In the genomic region with DNA sequence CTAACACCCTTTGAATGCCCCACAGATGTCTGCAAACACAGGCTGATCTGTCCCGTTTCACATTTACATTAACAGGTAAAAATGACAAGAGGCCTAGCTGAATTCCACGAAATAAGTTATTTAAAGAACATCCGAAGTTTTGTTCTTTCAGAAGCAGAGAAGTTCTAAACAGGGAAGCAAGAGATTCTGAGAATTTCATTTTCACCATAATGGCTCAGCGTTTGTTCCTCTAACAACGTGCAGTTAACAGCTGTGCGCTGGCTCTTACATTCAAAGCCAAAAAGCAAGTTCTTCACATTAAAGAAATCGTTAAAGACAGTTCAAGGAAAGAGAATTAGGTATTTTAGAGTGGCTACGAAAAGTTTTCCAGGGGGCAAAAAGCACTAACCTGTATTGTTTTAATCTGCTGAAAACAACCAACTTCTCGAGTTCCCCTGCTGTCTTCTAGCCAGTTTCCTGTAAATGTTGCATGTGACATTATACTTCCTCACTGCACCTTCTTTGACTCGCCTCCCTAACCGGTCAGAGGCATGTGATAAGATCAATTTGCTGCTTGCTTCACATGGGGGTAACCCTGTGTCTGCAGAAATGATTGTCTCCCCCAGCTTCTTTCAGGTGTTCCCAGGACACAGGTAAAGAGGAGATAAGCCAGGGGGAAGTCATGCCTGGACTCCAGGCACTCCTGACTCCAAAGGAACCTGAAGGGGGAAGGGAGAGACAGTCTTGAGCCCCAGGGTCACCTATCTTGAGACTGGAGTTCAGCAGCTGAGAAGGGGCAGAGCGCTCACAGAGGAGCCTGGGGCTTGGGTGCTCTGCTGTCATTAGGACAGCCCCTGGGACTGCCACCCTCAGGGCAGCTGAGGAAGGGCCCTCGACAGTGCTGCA, we compare ENCODE assay signal across 8 cellular contexts. TPM values are rescaled to one million over a fixed set of nuclear protein-coding genes. Genes with fewer than 3 reads are reported as not detected.
A peak's percentile ranks its signal among the peaks of the same experiment; 100 is the strongest.
DNase-seq lines count a peak whose midpoint lies in the region; ATAC-seq lines count a peak whose summit lies in the region.

No MANE protein-coding gene starts in this region.

- in situ Hi-C loops in G401 (cut with HindIII; ENCODE audit: low sequenced_read_pairs), result no loop called here

- intact Hi-C loops in left cardiac atrium (cut with DNase I), result no loop called here

- peak; percentile 59 for ATAC-seq in GM21526 (IDR thresholded peaks at IDR 0.05; ENCODE audit: low FRiP score, unreplicated experiment)
- peak; percentile 58 to 70 for ATAC-seq in left cardiac atrium

- DNase-seq in GDM1 (lab: John Stamatoyannopoulos, UW) (peak; percentile 51), KG1 (lab: John Stamatoyannopoulos, UW) (peak; percentile 85), left cardiac atrium (no peak), G401 (ENCODE audit: low spot score) (no peak), NCI-H1694 treated with DMSO at 0.1 percent for 48 hours (lab: John Stamatoyannopoulos, UW) (no peak)
- peak; percentile 27 for DNase-seq in activated CD8-positive, alpha-beta memory T cell treated with anti-CD3 and anti-CD28 coated beads, Interleukin-2, amount 50 U/mL, for 4 hours
- peak; percentile 44 for DNase-seq in stimulated activated CD4-positive, alpha-beta T cell treated with anti-CD3 and anti-CD28 coated beads, Interleukin-4, amount 100 ng/mL, for 1 hour

RNA-seq across cellular contexts. Expression of gene WIPF1, which starts 36.8 kb away (rescaled TPM):
- total RNA-seq in left cardiac atrium, result 10 to 100 TPM; 25.1 to 29.9 TPM
- total RNA-seq in G401 (2014; rRNA removed; shearing (Covaris generic)), result not detected in 2 replicates

Comparison
In these comparisons a context has a peak if more than half of its experiments do, and no peak if none do; other contexts are left out.
1. DNase-seq: peak in GDM1 (single experiment), KG1 (single experiment), activated CD8-positive, alpha-beta memory T cell treated with anti-CD3 and anti-CD28 coated beads, Interleukin-2, amount 50 U/mL, for 4 hours (single experiment) and stimulated activated CD4-positive, alpha-beta T cell treated with anti-CD3 and anti-CD28 coated beads, Interleukin-4, amount 100 ng/mL, for 1 hour (single experiment); none in left cardiac atrium (single experiment), G401 (single experiment) and NCI-H1694 treated with DMSO at 0.1 percent for 48 hours (single experiment).
2. RNA of gene WIPF1, which starts 36.8 kb away (total RNA-seq): 25.1 to 29.9 TPM in left cardiac atrium; not detected in G401; every median in the first group is over 10 times any median in the second.